ENCODE assay signal across 1 cellular context in the genomic region with DNA sequence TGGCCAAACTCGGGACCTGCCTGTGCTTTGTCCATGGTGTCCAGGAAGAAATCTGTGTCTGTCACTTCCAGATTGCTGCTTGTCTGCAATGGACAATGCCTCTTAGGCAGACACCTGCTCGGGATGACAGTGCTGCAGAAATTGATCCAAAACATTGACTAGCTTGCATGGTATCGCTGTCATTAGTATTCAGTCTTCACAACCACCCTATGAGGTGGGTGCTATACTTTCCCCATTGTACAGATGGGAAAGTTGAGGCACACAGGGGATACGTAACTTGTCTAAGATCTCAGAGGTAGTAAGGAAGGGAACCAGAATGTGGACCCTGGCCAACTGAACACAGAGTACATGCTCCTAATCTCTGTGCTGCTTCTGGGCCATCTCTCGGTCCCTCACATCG.
TF ChIP-seq lines count a peak whose summit lies in the region.

No MANE protein-coding gene starts in this region.

TF ChIP-seq in SK-N-SH, 30 proteins besides CTCF, POLR2A, EP300 and RAD21 (continued from another document):
- TF ChIP-seq, protein P1, sequence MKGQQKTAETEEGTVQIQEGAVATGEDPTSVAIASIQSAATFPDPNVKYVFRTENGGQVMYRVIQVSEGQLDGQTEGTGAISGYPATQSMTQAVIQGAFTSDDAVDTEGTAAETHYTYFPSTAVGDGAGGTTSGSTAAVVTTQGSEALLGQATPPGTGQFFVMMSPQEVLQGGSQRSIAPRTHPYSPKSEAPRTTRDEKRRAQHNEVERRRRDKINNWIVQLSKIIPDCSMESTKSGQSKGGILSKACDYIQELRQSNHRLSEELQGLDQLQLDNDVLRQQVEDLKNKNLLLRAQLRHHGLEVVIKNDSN (IDR thresholded peaks at IDR 0.05; ENCODE audit: borderline replicate concordance, low read depth) = no peak
- TF ChIP-seq FOXM1 (IDR thresholded peaks at IDR 0.05; ENCODE audit: low read depth) = no peak
- no peak for TF ChIP-seq ELF1 (IDR thresholded peaks at IDR 0.05)
